19 cellular contexts compared by ENCODE assay signal in the genomic region with DNA sequence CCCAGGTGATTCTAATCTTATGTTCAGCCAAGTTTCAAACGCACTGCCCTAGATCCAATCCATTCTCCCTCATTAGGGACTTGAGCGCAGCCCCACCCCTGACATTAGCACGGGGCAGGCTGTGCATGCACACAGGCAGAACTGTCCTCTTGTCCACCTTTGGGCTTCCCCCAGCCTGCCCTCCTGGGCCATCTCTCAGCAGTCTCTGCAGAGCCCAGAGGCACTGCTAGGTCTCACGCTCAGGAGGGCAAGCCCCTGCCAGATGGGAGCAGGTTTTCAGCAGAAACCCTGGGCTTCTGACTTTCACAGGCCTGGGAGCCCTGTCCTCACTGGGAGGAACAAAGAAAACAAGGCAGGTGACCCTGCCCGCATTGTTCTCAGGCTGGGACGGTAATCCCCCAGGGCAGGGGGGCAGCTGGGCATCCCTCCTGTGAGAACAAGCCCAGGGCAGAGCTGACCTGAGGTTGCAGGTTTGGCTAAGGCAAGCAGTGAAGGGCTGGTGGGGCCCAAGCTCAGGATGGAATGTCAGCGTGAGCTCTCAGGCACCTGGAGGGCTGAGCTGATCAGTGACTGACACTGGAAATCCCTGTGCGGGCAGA. TPM values are rescaled to one million over a fixed set of nuclear protein-coding genes. Genes with fewer than 3 reads are reported as not detected.
DNase-seq lines count a peak whose midpoint lies in the region; ATAC-seq, FAIRE-seq and TF ChIP-seq lines count a peak whose summit lies in the region.
"Had no signal": no experiment of that assay in that cellular context is flagged by ENCODE, and none has a peak within 500 bp of the region (broad histone marks: within the 10 kb centered on the region; RNA-seq: fewer than 3 reads in every experiment).

No MANE protein-coding gene starts in this region.

- peak overlapping the region; percentile 64; the same call in 1 of the 2 replicates for H3K14ac ChIP-seq in H9 (ENCODE audit: insufficient read depth, low read length)

- peaks cover 7 to 11% (median 8%) of the 10 kb centered on the region in 3 experiments; a peak in 5 of 7 replicates for H3K36me3 Mint-ChIP-seq in H9 (ENCODE audit: insufficient read depth in 1 of 3, low read depth in 3 of 3)
- no peaks in the 10 kb centered on the region for H3K36me3 Mint-ChIP-seq in progenitor cell of endocrine pancreas (ENCODE audit: insufficient read depth)
- H3K36me3 Mint-ChIP-seq: natural killer cell treated with Interleukin-12 subunit alpha and Interleukin-12 subunit beta and Interleukin-15 and Interleukin-18, amount 100 ng/mL, for 72 hours had no signal

- peak; percentile 85 for DNase-seq in H9
- peak; percentile 77 for DNase-seq in WERI-Rb-1
- no peak for DNase-seq in kidney
- DNase-seq in progenitor cell of endocrine pancreas (ENCODE audit: low spot score, unreplicated experiment) = no peak
- DNase-seq in activated naive CD4-positive, alpha-beta T cell treated with anti-CD3 and anti-CD28 coated beads, Interleukin-2, amount 50 U/mL, for 16 hours = no peak
- no peak for DNase-seq in HT-29 (ENCODE audit: low spot score)
- DNase-seq in activated CD4-positive, alpha-beta T cell treated with anti-CD3 and anti-CD28 coated beads, Interleukin-2, amount 50 U/mL, for 48 hours = no peak
- DNase-seq: central memory CD4-positive, alpha-beta T cell; effector memory CD4-positive, alpha-beta T cell; left ventricle myocardium inferior; MV-4-11; sigmoid colon; stimulated activated CD4-positive, alpha-beta T cell treated with anti-CD3 and anti-CD28 coated beads, Interleukin-2, amount 100 ng/mL, for 24 hours had no signal

- H3K27me3 ChIP-seq in H9 (ENCODE audit: insufficient read depth, low read length) (no peaks in the 10 kb centered on the region), WERI-Rb-1 (ENCODE audit: insufficient read depth, low read depth, severe bottlenecking) (no peaks in the 10 kb centered on the region)
- H3K27me3 ChIP-seq: sigmoid colon, suprapubic skin had no signal

- no peaks in the 10 kb centered on the region for H4K20me1 ChIP-seq in H9 (ENCODE audit: control insufficient read depth, insufficient read depth, insufficient read length)

- H3K9me3 Mint-ChIP-seq in H9 = no peaks in the 10 kb centered on the region
- no peaks in the 10 kb centered on the region for H3K9me3 Mint-ChIP-seq in progenitor cell of endocrine pancreas (ENCODE audit: low read depth)
- H3K9me3 Mint-ChIP-seq: natural killer cell treated with Interleukin-12 subunit alpha and Interleukin-12 subunit beta and Interleukin-15 and Interleukin-18, amount 100 ng/mL, for 72 hours had no signal

- H3K79me2 ChIP-seq in H9 (ENCODE audit: insufficient read depth, low read length) = peaks cover 34% of the 10 kb centered on the region; the same call in 1 of the 2 replicates

- intact Hi-C loops in kidney (cut with DNase I) = no loop called here

- H3K4me1 Mint-ChIP-seq in H9 = peaks cover 74 to 76% of the 10 kb centered on the region in 2 experiments
- H3K4me1 Mint-ChIP-seq in progenitor cell of endocrine pancreas (ENCODE audit: low read depth) = peaks cover 59% of the 10 kb centered on the region

- peak overlapping the region; percentile 36 for H3K18ac ChIP-seq in H9 (ENCODE audit: insufficient read length, low read depth, low read length)

- H2BK20ac ChIP-seq in H9 (ENCODE audit: low read depth, low read length, poor library complexity, severe bottlenecking) = no peak overlapping the region

- no peak overlapping the region for H2AFZ ChIP-seq in H9 (ENCODE audit: low read length)

- WGBS in H9 (ENCODE audit: extremely low coverage, insufficient read length, low lambda C conversion rate) = no CpG with 5 or more reads among the region's 8 CpGs

- H3K23ac ChIP-seq in H9 (ENCODE audit: insufficient read length, low read depth, low read length) = no peak overlapping the region

- H2BK120ac ChIP-seq in H9 (ENCODE audit: low read depth, low read length, poor library complexity, severe bottlenecking) = no peak overlapping the region

- no peaks in the 10 kb centered on the region for H3K9me3 ChIP-seq in H9 (ENCODE audit: control insufficient read depth, low read depth, low read length)
- no peaks in the 10 kb centered on the region for H3K9me3 ChIP-seq in WERI-Rb-1 (ENCODE audit: severe bottlenecking)
- H3K9me3 ChIP-seq in kidney (ENCODE audit: control insufficient read depth in 1 of 2, low read length in 2 of 2) = no peaks in the 10 kb centered on the region
- H3K9me3 ChIP-seq: left ventricle myocardium inferior, sigmoid colon, suprapubic skin had no signal

- no peak overlapping the region; the same call in 1 of the 2 replicates for H3K4ac ChIP-seq in H9 (ENCODE audit: low read depth, low read length)

- H2BK5ac ChIP-seq in H9 (ENCODE audit: insufficient read length, low read length) = no peak overlapping the region

- TF ChIP-seq CTCF in H9 (conservative IDR thresholded peaks at IDR 0.05) (no peak), WERI-Rb-1 (IDR thresholded peaks at IDR 0.05; ENCODE audit: low read depth, low read length) (no peak), kidney (IDR thresholded peaks at IDR 0.05; ENCODE audit: borderline replicate concordance, extremely low read depth, insufficient read depth) (no peak), progenitor cell of endocrine pancreas (IDR thresholded peaks at IDR 0.05; ENCODE audit: unreplicated experiment) (no peak)

- H3K56ac ChIP-seq in H9 (ENCODE audit: insufficient read length, low read depth, low read length) = no peak overlapping the region

- H3K36me3 ChIP-seq in WERI-Rb-1 (no peaks in the 10 kb centered on the region), kidney (ENCODE audit: control insufficient read depth in 1 of 2, insufficient read depth in 2 of 2, low read length in 2 of 2) (peaks cover 5 to 19% of the 10 kb centered on the region in 2 donors)
- H3K36me3 ChIP-seq: left ventricle myocardium inferior, sigmoid colon, suprapubic skin had no signal

- H3K27ac Mint-ChIP-seq in H9 (peak overlapping the region; percentile 94 to 99 (median 95)), progenitor cell of endocrine pancreas (peak overlapping the region; percentile 89)
- H3K27ac Mint-ChIP-seq: natural killer cell treated with Interleukin-12 subunit alpha and Interleukin-12 subunit beta and Interleukin-15 and Interleukin-18, amount 100 ng/mL, for 72 hours had no signal

- no peak overlapping the region for H4K5ac ChIP-seq in H9 (ENCODE audit: insufficient read length, low read depth, low read length)

- no peak overlapping the region for H2AK5ac ChIP-seq in H9 (ENCODE audit: insufficient read length, low read length)

- peak overlapping the region in 1 of 2 experiments; percentile 1; a peak in 2 of 5 replicates for H3K4me3 Mint-ChIP-seq in H9
- no peak overlapping the region for H3K4me3 Mint-ChIP-seq in progenitor cell of endocrine pancreas (ENCODE audit: low read depth)
- H3K4me3 Mint-ChIP-seq: natural killer cell treated with Interleukin-12 subunit alpha and Interleukin-12 subunit beta and Interleukin-15 and Interleukin-18, amount 100 ng/mL, for 72 hours had no signal

- H3K4me3 ChIP-seq in WERI-Rb-1 (ENCODE audit: low read depth, low read length) (no peak overlapping the region), kidney (ENCODE audit: low read length in 2 of 2) (no peak overlapping the region)
- H3K4me3 ChIP-seq: left ventricle myocardium inferior, sigmoid colon, suprapubic skin had no signal

- H3T11ph ChIP-seq in H9 (ENCODE audit: low read length) = no peak overlapping the region

- H3K9ac ChIP-seq in H9 (ENCODE audit: extremely low read depth, insufficient read length, low read length) (no peak overlapping the region), kidney (ENCODE audit: low read length in 2 of 2) (no peak overlapping the region)

- H2BK15ac ChIP-seq in H9 (ENCODE audit: low read depth, low read length) = no peak overlapping the region

- H3K27me3 Mint-ChIP-seq in H9 (ENCODE audit: low read depth) = peaks cover under 1% of the 10 kb centered on the region; the same call in 1 of the 2 replicates
- no peaks in the 10 kb centered on the region for H3K27me3 Mint-ChIP-seq in progenitor cell of endocrine pancreas
- H3K27me3 Mint-ChIP-seq: natural killer cell treated with Interleukin-12 subunit alpha and Interleukin-12 subunit beta and Interleukin-15 and Interleukin-18, amount 100 ng/mL, for 72 hours had no signal

- H3K4me2 ChIP-seq in H9 (ENCODE audit: insufficient read depth, insufficient read length, low read length) = no peak overlapping the region

- H3K4me1 ChIP-seq in H9 (ENCODE audit: insufficient read depth, low read length) (peaks cover 25% of the 10 kb centered on the region), kidney (ENCODE audit: control insufficient read depth in 1 of 2, insufficient read depth in 1 of 2, low read depth in 1 of 2, low read length in 2 of 2) (peaks cover 58 to 75% of the 10 kb centered on the region in 2 donors)
- H3K4me1 ChIP-seq: left ventricle myocardium inferior, sigmoid colon had no signal

- peak overlapping the region; percentile 20 for H4K91ac ChIP-seq in H9 (ENCODE audit: insufficient read length, low read depth, low read length)

- no peak for ATAC-seq in GM21619 (IDR thresholded peaks at IDR 0.05; ENCODE audit: unreplicated experiment)
- ATAC-seq: natural killer cell treated with Interleukin-12 subunit alpha and Interleukin-12 subunit beta and Interleukin-15 and Interleukin-18, amount 100 ng/mL, for 72 hours had no signal

- no peak for FAIRE-seq in kidney (lab: Jason Lieb, UNC)
- FAIRE-seq: GM12891, H54 had no signal

- H3K27ac ChIP-seq in H9 (ENCODE audit: insufficient read length, low read depth, low read length) (peak overlapping the region; percentile 10), WERI-Rb-1 (peak overlapping the region; percentile 75), kidney (ENCODE audit: low read depth in 2 of 2, low read length in 2 of 2) (peak overlapping the region; percentile 38 to 47)
- H3K27ac ChIP-seq: left ventricle myocardium inferior, sigmoid colon had no signal

- no peaks in the 10 kb centered on the region for H3K23me2 ChIP-seq in H9 (ENCODE audit: insufficient read length, low read depth, low read length, poor library complexity, severe bottlenecking)

- H3K79me1 ChIP-seq in H9 (ENCODE audit: insufficient read depth, low read depth, low read length, poor library complexity, severe bottlenecking) = peaks cover 9% of the 10 kb centered on the region

- H4K8ac ChIP-seq in H9 (replicated peaks; ENCODE audit: insufficient read length, low read depth, low read length) = no peak overlapping the region

- H2BK12ac ChIP-seq in H9 (ENCODE audit: insufficient read length, low read depth, low read length) = no peak overlapping the region

RNA-seq across cellular contexts. Expression of gene KCNK5, which starts 24.5 kb away (rescaled TPM):
- total RNA-seq in H9 (2021) (30.0 and 31.8 TPM in 2 replicates), kidney (77.0 TPM), progenitor cell of endocrine pancreas (2.0 and 2.3 TPM in 2 replicates)
- 48.4 TPM for polyA plus RNA-seq in kidney (ENCODE audit: insufficient read depth, low read depth, low replicate concordance)
- total RNA-seq in HT-29 (2014; rRNA removed; shearing (Covaris generic)) = 31.8 and 35.3 TPM in 2 replicates
- total RNA-seq: G401 had no signal

Comparison
In these comparisons a context has a peak if more than half of its experiments do, and no peak if none do; other contexts are left out.
1. DNase-seq: peak in H9 (single experiment) and WERI-Rb-1 (single experiment); none in kidney (single experiment), progenitor cell of endocrine pancreas (single experiment), activated naive CD4-positive, alpha-beta T cell treated with anti-CD3 and anti-CD28 coated beads, Interleukin-2, amount 50 U/mL, for 16 hours (single experiment), HT-29 (single experiment) and activated CD4-positive, alpha-beta T cell treated with anti-CD3 and anti-CD28 coated beads, Interleukin-2, amount 50 U/mL, for 48 hours (0 of 2).
2. H3K27ac ChIP-seq: peak in every context shown above with its lines; median percentile 75 in WERI-Rb-1; 42 in kidney; 10 in H9.